8 cellular contexts compared by ENCODE assay signal in the genomic region with DNA sequence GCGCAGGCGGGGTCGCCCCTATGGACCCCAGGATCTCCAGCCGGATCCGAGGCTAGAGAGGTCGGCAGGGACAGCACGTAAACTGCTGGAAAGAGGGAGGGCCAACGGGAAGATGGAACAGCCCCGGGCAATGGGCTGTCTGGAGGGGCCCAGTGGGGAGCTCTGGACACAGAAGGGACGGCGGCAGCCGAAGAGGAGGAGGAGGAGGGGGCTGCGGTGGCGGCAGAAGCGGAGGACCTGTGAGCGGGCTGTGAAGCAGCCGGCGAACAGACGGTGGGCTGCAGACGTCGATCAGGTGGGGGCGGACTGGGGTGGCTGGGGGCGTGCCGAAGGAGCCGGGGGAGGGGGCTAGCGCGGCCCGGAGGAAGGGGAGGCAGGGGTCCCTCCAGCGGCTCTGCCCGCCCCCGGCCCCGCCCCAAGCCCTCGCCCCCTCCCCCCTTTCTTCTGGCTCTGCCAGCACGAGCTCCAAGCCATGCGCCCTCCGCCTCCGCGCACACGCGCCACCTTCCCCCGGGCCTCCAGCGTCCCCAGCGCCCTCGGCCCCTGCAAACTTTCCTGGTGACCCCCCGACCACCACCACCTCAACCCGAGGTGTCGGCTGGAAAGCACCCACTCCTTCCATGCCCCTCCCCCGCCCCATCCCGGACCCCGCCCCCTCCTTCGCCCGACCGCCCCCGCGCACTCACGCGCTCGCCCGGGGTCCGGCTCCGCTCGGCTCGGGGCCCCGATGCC. TPM values are rescaled to one million over a fixed set of nuclear protein-coding genes. Genes with fewer than 3 reads are reported as not detected.
DNase-seq lines count a peak whose midpoint lies in the region; ATAC-seq and TF ChIP-seq lines count a peak whose summit lies in the region.

No MANE protein-coding gene starts in this region.

- no peaks in the 10 kb centered on the region for H3K9me3 ChIP-seq in heart left ventricle

- TF ChIP-seq CTCF in GM13977 (IDR thresholded peaks at IDR 0.05; ENCODE audit: extremely low read depth, insufficient read depth, missing control alignments) (no peak), heart left ventricle (IDR thresholded peaks at IDR 0.05) (no peak)

- no peaks in the 10 kb centered on the region for H3K9me3 Mint-ChIP-seq in activated naive CD4-positive, alpha-beta T cell treated with anti-CD3 and anti-CD28 coated beads, Interleukin-2, amount 50 U/mL, for 24 hours

- H3K27me3 ChIP-seq in heart left ventricle = no peaks in the 10 kb centered on the region

- peak overlapping the region; percentile 67 to 89 (median 75) for H3K4me3 ChIP-seq in heart left ventricle

- peaks cover 4 to 60% (median 32%) of the 10 kb centered on the region in 12 donors for H3K4me1 ChIP-seq in heart left ventricle

- intact Hi-C loops in heart left ventricle (cut with DNase I) (loop anchor here in 1 of 10 donors (5.0 to 10.0 kb wide), 2 partner anchors 47 to 1250 kb away; partner anchors contain the start of genes LPXN and ZFP91), posterior vena cava (cut with DNase I) (loop anchor here (5.0 to 10.0 kb wide), 2 partner anchors 340 to 1818 kb away; partner anchors contain the start of genes FAM111A (in 1 of the 2) and ZDHHC5 (in 1 of the 2))

- ATAC-seq in heart left ventricle (peak in 1 of 4 donors; percentile 1), HG02973 (IDR thresholded peaks at IDR 0.05; ENCODE audit: unreplicated experiment) (no peak)

- H3K4me1 Mint-ChIP-seq in activated naive CD4-positive, alpha-beta T cell treated with anti-CD3 and anti-CD28 coated beads, Interleukin-2, amount 50 U/mL, for 24 hours = peaks cover 50% of the 10 kb centered on the region

- H3K36me3 Mint-ChIP-seq in activated naive CD4-positive, alpha-beta T cell treated with anti-CD3 and anti-CD28 coated beads, Interleukin-2, amount 50 U/mL, for 24 hours = peaks cover 29% of the 10 kb centered on the region

- H3K27ac ChIP-seq in heart left ventricle = peak overlapping the region; percentile 88 to 98 (median 94)

- peak overlapping the region; percentile 90 for H3K4me3 Mint-ChIP-seq in activated naive CD4-positive, alpha-beta T cell treated with anti-CD3 and anti-CD28 coated beads, Interleukin-2, amount 50 U/mL, for 24 hours

- H3K27ac Mint-ChIP-seq in activated naive CD4-positive, alpha-beta T cell treated with anti-CD3 and anti-CD28 coated beads, Interleukin-2, amount 50 U/mL, for 24 hours = peak overlapping the region; percentile 15

- TF ChIP-seq POLR2A in heart left ventricle (IDR thresholded peaks at IDR 0.05) = no peak

- in situ Hi-C loops in ACHN (cut with HindIII; ENCODE audit: low pct_ligation_motif_present, low pct_unique_long_range_greater_than_20kb, low sequenced_read_pairs) = no loop called here
- in situ Hi-C loops in GM13977 (cut with MboI; ENCODE audit: low pct_unique_long_range_greater_than_20kb, low sequenced_read_pairs, unreplicated experiment) = no loop called here

- peak; percentile 41 for DNase-seq in ACHN
- DNase-seq in GM13977 (ENCODE audit: low spot score) = peak; percentile 77
- DNase-seq in NCI-H146 (lab: John Stamatoyannopoulos, UW) = peak; percentile 82
- peak in 3 of 5 donors; percentile 54 to 62 (median 61) for DNase-seq in heart left ventricle
- peak; percentile 87 for DNase-seq in posterior vena cava (ENCODE audit: low spot score)
- no peak for DNase-seq in cerebellar nuclear complex (lab: John Stamatoyannopoulos, UW)

- 1 to 3% (median 2%) methylated on average over 30 to 64 of the region's 64 CpGs for WGBS in heart left ventricle, 4 donors

- peaks cover 0 to 56% (median 40%) of the 10 kb centered on the region in 9 donors for H3K36me3 ChIP-seq in heart left ventricle

- H3K27me3 Mint-ChIP-seq in activated naive CD4-positive, alpha-beta T cell treated with anti-CD3 and anti-CD28 coated beads, Interleukin-2, amount 50 U/mL, for 24 hours = no peaks in the 10 kb centered on the region

RNA-seq across cellular contexts. Expression of gene TNKS1BP1, which starts 0.4 kb away (rescaled TPM):
- 10 to 100 TPM; 25.3 to 68.3 (median 33.1) TPM for total RNA-seq in heart left ventricle
- polyA plus RNA-seq in heart left ventricle = 10 to 100 TPM; 36.9 to 45.3 TPM
- 100 to 1,000 TPM; 175 to 185 TPM for total RNA-seq in posterior vena cava

RNA-seq across cellular contexts. Expression of gene SSRP1, which starts 11.4 kb away (rescaled TPM):
- total RNA-seq in heart left ventricle (10 to 100 TPM; 31.8 to 60.4 (median 41.6) TPM), posterior vena cava (10 to 100 TPM; 41.6 to 54.4 TPM)
- 10 to 100 TPM; 21.8 to 86.5 TPM for polyA plus RNA-seq in heart left ventricle

RNA-seq across cellular contexts. Expression of gene P2RX3, which starts 13.8 kb away (rescaled TPM):
- total RNA-seq in heart left ventricle (1 to 10 TPM in 7 of 9 donors, under 1 TPM in 2; 0.63 to 7.1 (median 1.5) TPM), posterior vena cava (not detected)
- polyA plus RNA-seq in heart left ventricle = under 1 TPM; 0.35 to 0.72 TPM

RNA-seq across cellular contexts. Expression of gene PRG3, which starts 56.6 kb away (rescaled TPM):
- total RNA-seq in heart left ventricle (not detected), posterior vena cava (not detected)
- not detected for polyA plus RNA-seq in heart left ventricle

Comparison
In these comparisons a context has a peak if more than half of its experiments do, and no peak if none do; other contexts are left out.
1. DNase-seq: peak in ACHN (single experiment), GM13977 (single experiment), NCI-H146 (single experiment), heart left ventricle (3 of 5) and posterior vena cava (single experiment); none in cerebellar nuclear complex (0 of 2).